In genomic region chr17:50421308-50422031, GRCh38 we compare ENCODE assay signal across 8 cellular contexts. TPM values are rescaled to one million over a fixed set of nuclear protein-coding genes. Genes with fewer than 3 reads are reported as not detected.
DNase-seq lines count a peak whose midpoint lies in the region; ATAC-seq and TF ChIP-seq lines count a peak whose summit lies in the region.

No MANE protein-coding gene starts in this region.

- intact Hi-C loops in A673 (cut with micrococcal nuclease; ENCODE audit: unreplicated experiment) (no loop called here), HCT116 (cut with micrococcal nuclease) (no loop called here), lower lobe of right lung (cut with DNase I) (no loop called here), lower leg skin (cut with DNase I; ENCODE audit: low total_unique reads) (no loop called here)

- H3K79me2 ChIP-seq in HCT116 (ENCODE audit: insufficient read depth, low read length) = 0 out of 2 replicates have a peak, but pooled peaks cover under 1% of the 10 kb centered on the region

- H3K9me3 ChIP-seq in A673 (ENCODE audit: low read depth, low read length, poor library complexity, severe bottlenecking) (no peaks in the 10 kb centered on the region), HCT116 (ENCODE audit: control insufficient read depth in 1 of 2, insufficient read depth in 1 of 2, low read depth in 1 of 2, low read length in 2 of 2) (no peaks in the 10 kb centered on the region), adipocyte (ENCODE audit: control insufficient read depth, low read length) (no peaks in the 10 kb centered on the region), lower lobe of right lung (no peaks in the 10 kb centered on the region)

- RAD21 ChIA-PET in HCT116 (lab: Charles Lee; ENCODE audit: low non-redundant PET in 1 of 2, low total read pairs in 2 of 2, uncharacterized antibody in 2 of 2, unreplicated experiment in 2 of 2) = no interaction called here

- H3K27ac ChIP-seq in A673 (ENCODE audit: low read depth, low read length, poor library complexity, severe bottlenecking) (peak overlapping the region; percentile 70), HCT116 (ENCODE audit: low read depth, low read length) (no peak overlapping the region), lower lobe of right lung (peak overlapping the region; percentile 51)

- no peak overlapping the region for H3K4me2 ChIP-seq in HCT116 (ENCODE audit: low read length)

- DNase-seq in A673 (ENCODE audit: low spot score) = peak; percentile 85
- no peak for DNase-seq in HCT116 (ENCODE audit: low read depth, low spot score)
- DNase-seq in adipocyte (ENCODE audit: low read depth) = peak; percentile 27
- no peak for DNase-seq in lower lobe of right lung
- no peak for DNase-seq in SW480 (ENCODE audit: low spot score)
- DNase-seq in activated effector memory CD4-positive, alpha-beta T cell treated with Interleukin-2 at 50 U/mL for 16 hours = no peak
- no peak for DNase-seq in lower leg skin (ENCODE audit: low spot score in 2 of 2)

- no peak for TF ChIP-seq CTCF in A673 (conservative IDR thresholded peaks at IDR 0.05; ENCODE audit: low read depth, low read length)
- no peak for TF ChIP-seq CTCF in HCT116 (IDR thresholded peaks at IDR 0.05 in 2 of 3, conservative IDR thresholded peaks at IDR 0.05 in 1 of 3; ENCODE audit: borderline replicate concordance in 1 of 3, insufficient read depth in 1 of 3, low read depth in 2 of 3, low read length in 2 of 3)
- no peak for TF ChIP-seq CTCF in lower lobe of right lung (IDR thresholded peaks at IDR 0.05)
- TF ChIP-seq CTCF in lower leg skin (IDR thresholded peaks at IDR 0.05) = no peak

- POLR2A ChIA-PET in A673 (lab: Charles Lee; ENCODE audit: low non-redundant PET) (interaction anchor here (0.6 to 0.7 kb wide), 3 partner anchors 23 to 24 kb away, joined by 4 to 7 read pairs (median 7); partner anchors contain the start of gene LRRC59), HCT116 (lab: Charles Lee) (interaction anchor here (1.1 to 1.3 kb wide), 2 partner anchors 23 to 30 kb away, joined by 3 read pairs; no protein-coding TSS in a partner anchor)

- H3K4me1 ChIP-seq in A673 (ENCODE audit: insufficient read depth, low read length, poor library complexity, severe bottlenecking) (peaks cover 44% of the 10 kb centered on the region), HCT116 (ENCODE audit: control insufficient read depth in 1 of 2, insufficient read depth in 2 of 2, low read length in 2 of 2) (peaks cover 28 to 34% of the 10 kb centered on the region in 2 experiments), adipocyte (ENCODE audit: control insufficient read depth, insufficient read depth, low read length) (peaks cover 52% of the 10 kb centered on the region), lower lobe of right lung (peaks cover 39% of the 10 kb centered on the region)

- H3K9ac ChIP-seq in HCT116 (ENCODE audit: low read length) (no peak overlapping the region), adipocyte (ENCODE audit: low read length) (peak overlapping the region; percentile 57)

- H4K20me1 ChIP-seq in HCT116 (ENCODE audit: insufficient read depth) = no peaks in the 10 kb centered on the region

- no peak for ATAC-seq in HCT116
- no peak for ATAC-seq in lower lobe of right lung
- no peak for ATAC-seq in HG03469 (IDR thresholded peaks at IDR 0.05; ENCODE audit: unreplicated experiment)

- H3K36me3 ChIP-seq in A673 (ENCODE audit: insufficient read depth, low read length, poor library complexity, severe bottlenecking) (no peaks in the 10 kb centered on the region), HCT116 (ENCODE audit: control insufficient read depth in 1 of 2, insufficient read depth in 2 of 2, low read length in 2 of 2) (no peaks in the 10 kb centered on the region), adipocyte (ENCODE audit: control insufficient read depth, insufficient read depth, low read length, severe bottlenecking) (no peaks in the 10 kb centered on the region), lower lobe of right lung (no peaks in the 10 kb centered on the region)

- H2AFZ ChIP-seq in HCT116 (ENCODE audit: low read depth, low read length, poor library complexity, severe bottlenecking) = peak overlapping the region; percentile 19

- no peak for TF ChIP-seq RAD21 in HCT116 (IDR thresholded peaks at IDR 0.05; ENCODE audit: low read depth)

- TF ChIP-seq POLR2A in HCT116 (IDR thresholded peaks at IDR 0.05; ENCODE audit: borderline replicate concordance, extremely low read depth, insufficient read depth, insufficient read length) (no peak), lower leg skin (IDR thresholded peaks at IDR 0.05) (no peak)

- 26 to 31% methylated on average over 3 of the region's 3 CpGs for WGBS in lower leg skin, 2 donors

- CTCF ChIA-PET in A673 (lab: Charles Lee) (interaction anchor here (0.6 to 2.5 kb wide), 5 partner anchors 23 to 899 kb away, joined by 3 to 7 read pairs (median 5); partner anchors contain the start of gene LRRC59), HCT116 (lab: Charles Lee) (interaction anchor here (1.7 kb wide), 1 partner anchor 24 kb away, joined by 7 read pairs; the partner anchor contains the start of gene LRRC59)

- H3K4me3 ChIP-seq in A673 (ENCODE audit: low read depth, low read length, poor library complexity, severe bottlenecking) (peak overlapping the region; percentile 13), HCT116 (replicated peaks in 1 of 2; ENCODE audit: low read depth in 1 of 2, low read length in 2 of 2) (no peak overlapping the region), adipocyte (ENCODE audit: low read length) (peak overlapping the region; percentile 80), lower lobe of right lung (peak overlapping the region; percentile 20), lower leg skin (ENCODE audit: low read depth, poor library complexity, severe bottlenecking) (no peak overlapping the region)

- no peaks in the 10 kb centered on the region for H3K9me2 ChIP-seq in HCT116 (ENCODE audit: insufficient read depth)

- BruUV-seq in A673 (replicated peaks; lab: Mats Ljungman, UMichigan) (no TSS peak), HCT116 (replicated peaks; lab: Mats Ljungman, UMichigan) (no TSS peak)

- H3K27me3 ChIP-seq in A673 (replicated peaks; ENCODE audit: insufficient read depth, low read depth, low read length, poor library complexity) = no peaks in the 10 kb centered on the region
- no peaks in the 10 kb centered on the region for H3K27me3 ChIP-seq in HCT116 (ENCODE audit: insufficient read depth, low read length)
- no peaks in the 10 kb centered on the region for H3K27me3 ChIP-seq in adipocyte (replicated peaks; ENCODE audit: control insufficient read depth, insufficient read depth, low read length)
- no peaks in the 10 kb centered on the region for H3K27me3 ChIP-seq in lower lobe of right lung (ENCODE audit: low read depth)

TF ChIP-seq in HCT116, 20 proteins besides CTCF, POLR2A, EP300 and RAD21 (continues in another document):
- no peak for TF ChIP-seq CEBPB (IDR thresholded peaks at IDR 0.05; ENCODE audit: low read depth)
- no peak for TF ChIP-seq ZBTB33 (IDR thresholded peaks at IDR 0.05; ENCODE audit: extremely low read depth, insufficient replicate concordance, low read length)
- no peak for TF ChIP-seq SP1 (IDR thresholded peaks at IDR 0.05; ENCODE audit: low read depth)
- TF ChIP-seq CBX3 (IDR thresholded peaks at IDR 0.05; ENCODE audit: low read depth) = no peak
- TF ChIP-seq TCF7L2 (IDR thresholded peaks at IDR 0.05; ENCODE audit: borderline replicate concordance, extremely low read depth, insufficient read depth, insufficient read length) = no peak
- TF ChIP-seq EZH2 (IDR thresholded peaks at IDR 0.05) = no peak
- TF ChIP-seq ZNF274 (IDR thresholded peaks at IDR 0.05; ENCODE audit: low read depth, low read length) = no peak
- TF ChIP-seq ELF1 (IDR thresholded peaks at IDR 0.05; ENCODE audit: borderline replicate concordance, low read depth) = no peak
- TF ChIP-seq MAX (IDR thresholded peaks at IDR 0.05) = no peak

RNA-seq across cellular contexts. Expression of gene ACSF2, which starts 4.5 kb away (rescaled TPM):
- total RNA-seq in A673 (2021) (4.1 and 9.2 TPM in 2 replicates), HCT116 (2021; ENCODE audit: unreplicated experiment) (52.4 TPM), lower lobe of right lung (70.4 TPM), lower leg skin (100 to 1,000 TPM in 1 of 4 donors, 10 to 100 TPM in 3; 40.8 to 121 (median 64.3) TPM)
- polyA plus RNA-seq in HCT116 (2012) = 34.4 and 40.5 TPM in 2 replicates

RNA-seq across cellular contexts. Expression of gene LRRC59, which starts 24.1 kb away (rescaled TPM):
- total RNA-seq in A673 (2021) (177 and 178 TPM in 2 replicates), HCT116 (2021; ENCODE audit: unreplicated experiment) (221 TPM), lower lobe of right lung (55.5 TPM), lower leg skin (10 to 100 TPM; 11.6 to 29.3 (median 24.2) TPM)
- polyA plus RNA-seq in HCT116 (2012) = 180 and 200 TPM in 2 replicates

RNA-seq across cellular contexts. Expression of gene CHAD, which starts 47.2 kb away (rescaled TPM):
- total RNA-seq in A673 (2021) = 0.17 TPM in 1 of 2 replicates, not detected in the other
- total RNA-seq in HCT116 (2021; ENCODE audit: unreplicated experiment) = not detected
- polyA plus RNA-seq in HCT116 (2012) = 1.2 and 1.3 TPM in 2 replicates
- not detected for total RNA-seq in lower lobe of right lung
- 1 to 10 TPM; 3.2 to 8.2 (median 7.2) TPM for total RNA-seq in lower leg skin

RNA-seq across cellular contexts. Expression of gene EME1, which starts 48.4 kb away (rescaled TPM):
- total RNA-seq in A673 (2021) (31.9 and 44.0 TPM in 2 replicates), HCT116 (2021; ENCODE audit: unreplicated experiment) (31.8 TPM), lower lobe of right lung (1.8 TPM), lower leg skin (1 to 10 TPM in 1 of 4 donors, under 1 TPM in 3; 0.27 to 1.3 (median 0.38) TPM)
- 21.1 and 26.1 TPM in 2 replicates for polyA plus RNA-seq in HCT116 (2012)

RNA-seq across cellular contexts. Expression of gene MRPL27, which starts 48.5 kb away (rescaled TPM):
- total RNA-seq in A673 (2021) (85.6 and 89.4 TPM in 2 replicates), HCT116 (2021; ENCODE audit: unreplicated experiment) (106 TPM), lower lobe of right lung (43.9 TPM), lower leg skin (10 to 100 TPM; 52.1 to 56.0 (median 53.3) TPM)
- 140 and 142 TPM in 2 replicates for polyA plus RNA-seq in HCT116 (2012)

Comparison
In these comparisons a context has a peak if more than half of its experiments do, and no peak if none do; other contexts are left out.
1. DNase-seq: peak in A673 (single experiment) and adipocyte (single experiment); none in HCT116 (single experiment), lower lobe of right lung (single experiment), SW480 (single experiment), activated effector memory CD4-positive, alpha-beta T cell treated with Interleukin-2 at 50 U/mL for 16 hours (single experiment) and lower leg skin (0 of 2).
2. H3K4me3 ChIP-seq: peak in A673 (single experiment), adipocyte (single experiment) and lower lobe of right lung (single experiment); none in HCT116 (0 of 2) and lower leg skin (single experiment).